ENCODE assay signal across 2 cellular contexts in genomic region chr19:8571006-8571411, GRCh38.
TF ChIP-seq lines count a peak whose summit lies in the region.

No MANE protein-coding gene starts in this region.

TF ChIP-seq in HepG2, 621 proteins besides CTCF, POLR2A, EP300 and RAD21:
- TF ChIP-seq ZKSCAN5 (CRISPR knock-in tag; IDR thresholded peaks at IDR 0.05): peak; percentile 79; the same call in 1 of the 2 replicates
- no peak for TF ChIP-seq ZNF468 (CRISPR knock-in tag; IDR thresholded peaks at IDR 0.05)

TF ChIP-seq in GM23338, 12 proteins besides CTCF, POLR2A, EP300 and RAD21:
- TF ChIP-seq POLR2AphosphoS5 (IDR thresholded peaks at IDR 0.05; ENCODE audit: low read depth): no peak
- TF ChIP-seq ZNF331 (CRISPR knock-in tag; IDR thresholded peaks at IDR 0.05; ENCODE audit: low read depth): no peak
- no peak for TF ChIP-seq EZH2 (IDR thresholded peaks at IDR 0.05; ENCODE audit: low read depth, unreplicated experiment)
